27 cellular contexts compared by ENCODE assay signal in genomic region chr5:142660196-142660595, GRCh38. TPM values are rescaled to one million over a fixed set of nuclear protein-coding genes. Genes with fewer than 3 reads are reported as not detected.
A peak's percentile ranks its signal among the peaks of the same experiment; 100 is the strongest.
DNase-seq lines count a peak whose midpoint lies in the region; ATAC-seq and TF ChIP-seq lines count a peak whose summit lies in the region.
"Had no signal": no experiment of that assay in that cellular context is flagged by ENCODE, and none has a peak within 500 bp of the region (broad histone marks: within the 10 kb centered on the region; RNA-seq: fewer than 3 reads in every experiment).

No MANE protein-coding gene starts in this region.

- ATAC-seq in Right ventricle myocardium superior (ENCODE audit: poor library complexity) (no peak), gastroesophageal sphincter (no peak), GM21723 (IDR thresholded peaks at IDR 0.05; ENCODE audit: unreplicated experiment) (no peak)
- ATAC-seq in stimulated activated memory B cell treated with anti-CD40 and anti-IgM and Interleukin-4, amounts not matched to agents 10 μg/mL and 1 μg/mL and 100 μg/mL, for 72 hours = peak; percentile 6
- no peak for ATAC-seq in activated naive CD8-positive, alpha-beta T cell treated with anti-CD3 and anti-CD28 coated beads, Interleukin-2, amount 50 U/mL, for 24 hours
- no peak for ATAC-seq in stimulated activated naive CD8-positive, alpha-beta T cell treated with anti-CD3 and anti-CD28 coated beads, Interleukin-15, Interleukin-2, amounts not matched to agents 100 U/mL and 50 U/mL, for 24 hours

- H3K4me1 ChIP-seq in gastroesophageal sphincter = peaks cover 0 to 18% (median 0%) of the 10 kb centered on the region in 3 donors
- H3K4me1 ChIP-seq: Caco-2, HAP-1 had no signal

- no peak for TF ChIP-seq CTCF in gastroesophageal sphincter (IDR thresholded peaks at IDR 0.05)

- no peak overlapping the region for H3K4me3 ChIP-seq in gastroesophageal sphincter
- H3K4me3 ChIP-seq: BLaER1 treated with 17β-estradiol and CSF1 and Interleukin-3, amounts not matched to agents 10 nM and 100 nM; GM23248; HAP-1 had no signal

- no peaks in the 10 kb centered on the region for H3K9me3 Mint-ChIP-seq in stimulated activated memory B cell treated with anti-CD40 and anti-IgM and Interleukin-4, amounts not matched to agents 10 μg/mL and 1 μg/mL and 100 μg/mL, for 72 hours
- H3K9me3 Mint-ChIP-seq in activated naive CD8-positive, alpha-beta T cell treated with anti-CD3 and anti-CD28 coated beads, Interleukin-2, amount 50 U/mL, for 24 hours = no peaks in the 10 kb centered on the region
- H3K9me3 Mint-ChIP-seq: CD4-positive, alpha-beta memory T cell had no signal

- intact Hi-C loops in cardiac septum (cut with DNase I) (no loop called here), Right ventricle myocardium superior (cut with DNase I) (no loop called here)

- H3K4me1 Mint-ChIP-seq in stimulated activated memory B cell treated with anti-CD40 and anti-IgM and Interleukin-4, amounts not matched to agents 10 μg/mL and 1 μg/mL and 100 μg/mL, for 72 hours = no peaks in the 10 kb centered on the region
- H3K4me1 Mint-ChIP-seq in activated naive CD8-positive, alpha-beta T cell treated with anti-CD3 and anti-CD28 coated beads, Interleukin-2, amount 50 U/mL, for 24 hours = no peaks in the 10 kb centered on the region

- WGBS in gastroesophageal sphincter (ENCODE audit: low coverage in 1 of 2), 2 donors = 69 to 92% methylated on average over 5 to 6 of the region's 10 CpGs

- H3K36me3 ChIP-seq in gastroesophageal sphincter = no peaks in the 10 kb centered on the region
- H3K36me3 ChIP-seq: BLaER1 treated with 17β-estradiol and CSF1 and Interleukin-3, amounts not matched to agents 10 nM and 100 nM; HAP-1 had no signal

- TF ChIP-seq EP300 in gastroesophageal sphincter (IDR thresholded peaks at IDR 0.05) = no peak

- DNase-seq in cardiac septum (ENCODE audit: low spot score) (peak; percentile 61), Right ventricle myocardium superior (no peak)
- DNase-seq in activated naive CD8-positive, alpha-beta T cell treated with anti-CD3 and anti-CD28 coated beads, Interleukin-2, amount 50 U/mL, for 24 hours = no peak
- DNase-seq in stimulated activated naive CD8-positive, alpha-beta T cell treated with anti-CD3 and anti-CD28 coated beads, Interleukin-15, Interleukin-2, amounts not matched to agents 100 U/mL and 50 U/mL, for 24 hours = no peak
- DNase-seq in activated CD4-positive, CD25-positive, alpha-beta regulatory T cell treated with anti-CD3 and anti-CD28 coated beads, Interleukin-2, amount 50 U/mL, for 72 hours = no peak
- DNase-seq: 8988T; Caco-2; CD4-positive, alpha-beta memory T cell; DMS 273 treated with DMSO at 0.1 percent for 48 hours; DND-41; GM23248; KG1; NCI-H1105; NCI-H146; NCI-H2029; NCI-H226; NCI-H510A treated with DMSO at 0.1 percent for 48 hours; NCI-H748 treated with DMSO at 0.1 percent for 48 hours; NK-92 treated with Interleukin-12 subunit alpha and Interleukin-12 subunit beta, amount 100 ng/mL, for 24 hours had no signal

- no peaks in the 10 kb centered on the region for H3K9me3 ChIP-seq in gastroesophageal sphincter
- H3K9me3 ChIP-seq: Caco-2, HAP-1 had no signal

- H3K27ac Mint-ChIP-seq in stimulated activated memory B cell treated with anti-CD40 and anti-IgM and Interleukin-4, amounts not matched to agents 10 μg/mL and 1 μg/mL and 100 μg/mL, for 72 hours = no peak overlapping the region
- no peak overlapping the region for H3K27ac Mint-ChIP-seq in activated naive CD8-positive, alpha-beta T cell treated with anti-CD3 and anti-CD28 coated beads, Interleukin-2, amount 50 U/mL, for 24 hours
- H3K27ac Mint-ChIP-seq: CD4-positive, alpha-beta memory T cell had no signal

- no peaks in the 10 kb centered on the region for H3K27me3 ChIP-seq in gastroesophageal sphincter

- peak overlapping the region in 3 of 4 donors; percentile 10 to 57 (median 31) for H3K27ac ChIP-seq in gastroesophageal sphincter
- H3K27ac ChIP-seq: BLaER1 treated with 17β-estradiol and CSF1 and Interleukin-3, amounts not matched to agents 10 nM and 100 nM; GM23248; HL-60; RWPE1 had no signal

- no peak overlapping the region for H3K4me3 Mint-ChIP-seq in stimulated activated memory B cell treated with anti-CD40 and anti-IgM and Interleukin-4, amounts not matched to agents 10 μg/mL and 1 μg/mL and 100 μg/mL, for 72 hours
- H3K4me3 Mint-ChIP-seq in activated naive CD8-positive, alpha-beta T cell treated with anti-CD3 and anti-CD28 coated beads, Interleukin-2, amount 50 U/mL, for 24 hours = no peak overlapping the region

- H3K36me3 Mint-ChIP-seq in stimulated activated memory B cell treated with anti-CD40 and anti-IgM and Interleukin-4, amounts not matched to agents 10 μg/mL and 1 μg/mL and 100 μg/mL, for 72 hours = no peaks in the 10 kb centered on the region
- H3K36me3 Mint-ChIP-seq in activated naive CD8-positive, alpha-beta T cell treated with anti-CD3 and anti-CD28 coated beads, Interleukin-2, amount 50 U/mL, for 24 hours (ENCODE audit: low read depth) = no peaks in the 10 kb centered on the region
- H3K36me3 Mint-ChIP-seq: CD4-positive, alpha-beta memory T cell had no signal

- H3K27me3 Mint-ChIP-seq in stimulated activated memory B cell treated with anti-CD40 and anti-IgM and Interleukin-4, amounts not matched to agents 10 μg/mL and 1 μg/mL and 100 μg/mL, for 72 hours = peaks cover 46% of the 10 kb centered on the region
- peaks cover 13% of the 10 kb centered on the region for H3K27me3 Mint-ChIP-seq in activated naive CD8-positive, alpha-beta T cell treated with anti-CD3 and anti-CD28 coated beads, Interleukin-2, amount 50 U/mL, for 24 hours

- no peak for TF ChIP-seq POLR2A in gastroesophageal sphincter (IDR thresholded peaks at IDR 0.05)

RNA-seq across cellular contexts. Expression of gene FGF1, which starts 25.7 kb away (rescaled TPM):
- total RNA-seq in cardiac septum = 70.2 TPM
- 42.7 TPM for total RNA-seq in Right ventricle myocardium superior
- 1 to 10 TPM in 3 of 4 donors, under 1 TPM in 1; 0.16 to 4.2 (median 2.9) TPM for total RNA-seq in gastroesophageal sphincter
- total RNA-seq: Caco-2; CD4-positive, alpha-beta memory T cell; HT-29 had no signal
